14 cellular contexts compared by ENCODE assay signal in genomic region chr5:138635268-138635667, GRCh38.
DNase-seq lines count a peak whose midpoint lies in the region; ATAC-seq and TF ChIP-seq lines count a peak whose summit lies in the region.
"Had no signal": no experiment of that assay in that cellular context is flagged by ENCODE, and none has a peak within 500 bp of the region (broad histone marks: within the 10 kb centered on the region; RNA-seq: fewer than 3 reads in every experiment).

No MANE protein-coding gene starts in this region.

- peaks cover 2% of the 10 kb centered on the region for H3K27me3 Mint-ChIP-seq in progenitor cell of endocrine pancreas
- peaks cover 37% of the 10 kb centered on the region for H3K27me3 Mint-ChIP-seq in activated CD8-positive, alpha-beta T cell treated with anti-CD3 and anti-CD28 coated beads for 36 hours

- no peaks in the 10 kb centered on the region for H3K27me3 ChIP-seq in colonic mucosa
- H3K27me3 ChIP-seq: gastrocnemius medialis had no signal

- H3K36me3 ChIP-seq in colonic mucosa: no peaks in the 10 kb centered on the region
- H3K36me3 ChIP-seq: gastrocnemius medialis had no signal

- H3K4me1 Mint-ChIP-seq in progenitor cell of endocrine pancreas (ENCODE audit: low read depth): peaks cover 4% of the 10 kb centered on the region
- H3K4me1 Mint-ChIP-seq in activated CD8-positive, alpha-beta T cell treated with anti-CD3 and anti-CD28 coated beads for 36 hours (ENCODE audit: low read depth): peaks cover 3% of the 10 kb centered on the region
- H3K4me1 Mint-ChIP-seq: stimulated activated effector memory CD8-positive, alpha-beta T cell treated with anti-CD3 and anti-CD28 coated beads, Interleukin-12 subunit alpha, Interleukin-12 subunit beta, amount 100 ng/mL, for 72 hours had no signal

- POLR2A ChIA-PET in activated CD8-positive, alpha-beta T cell treated with anti-CD3 and anti-CD28 coated beads for 36 hours (lab: Charles Lee): no interaction called here

- H3K4me3 ChIP-seq in colonic mucosa: no peak overlapping the region
- H3K4me3 ChIP-seq: gastrocnemius medialis had no signal

- no peak overlapping the region for H3K27ac ChIP-seq in colonic mucosa
- H3K27ac ChIP-seq: gastrocnemius medialis had no signal

- H3K36me3 Mint-ChIP-seq in progenitor cell of endocrine pancreas (ENCODE audit: insufficient read depth): no peaks in the 10 kb centered on the region
- H3K36me3 Mint-ChIP-seq in activated CD8-positive, alpha-beta T cell treated with anti-CD3 and anti-CD28 coated beads for 36 hours (ENCODE audit: low read depth): no peaks in the 10 kb centered on the region
- H3K36me3 Mint-ChIP-seq: stimulated activated effector memory CD8-positive, alpha-beta T cell treated with anti-CD3 and anti-CD28 coated beads, Interleukin-12 subunit alpha, Interleukin-12 subunit beta, amount 100 ng/mL, for 72 hours had no signal

- CTCF ChIA-PET in activated CD8-positive, alpha-beta T cell treated with anti-CD3 and anti-CD28 coated beads for 36 hours (lab: Charles Lee): interaction anchor here (1.9 kb wide), 1 partner anchor 56 kb away, joined by 6 read pairs; no protein-coding TSS in a partner anchor

- TF ChIP-seq CTCF in colonic mucosa (IDR thresholded peaks at IDR 0.05): no peak
- no peak for TF ChIP-seq CTCF in progenitor cell of endocrine pancreas (IDR thresholded peaks at IDR 0.05; ENCODE audit: unreplicated experiment)
- no peak for TF ChIP-seq CTCF in activated CD8-positive, alpha-beta T cell treated with anti-CD3 and anti-CD28 coated beads for 36 hours (IDR thresholded peaks at IDR 0.05)

- DNase-seq in GM04504 (ENCODE audit: low read depth): peak; percentile 18
- peak; percentile 37 for DNase-seq in colonic mucosa
- no peak for DNase-seq in left ventricle myocardium superior
- DNase-seq in progenitor cell of endocrine pancreas (ENCODE audit: low spot score, unreplicated experiment): no peak
- no peak for DNase-seq in OCI-M1 (lab: John Stamatoyannopoulos, UW)
- no peak for DNase-seq in activated CD8-positive, alpha-beta T cell treated with anti-CD3 and anti-CD28 coated beads for 36 hours
- DNase-seq: DMS153; gastrocnemius medialis; stimulated activated CD4-positive, alpha-beta T cell treated with anti-CD3 and anti-CD28 coated beads, Interleukin-2, amount 100 ng/mL, for 48 hours had no signal

- ATAC-seq in left ventricle myocardium superior (peak; percentile 55), HG02759 (IDR thresholded peaks at IDR 0.05; ENCODE audit: unreplicated experiment) (no peak), HG02642 (IDR thresholded peaks at IDR 0.05; ENCODE audit: poor library complexity, unreplicated experiment) (no peak)
- ATAC-seq in activated CD8-positive, alpha-beta T cell treated with anti-CD3 and anti-CD28 coated beads for 36 hours: no peak
- ATAC-seq: gastrocnemius medialis; Panc1; stimulated activated effector memory CD8-positive, alpha-beta T cell treated with anti-CD3 and anti-CD28 coated beads, Interleukin-12 subunit alpha, Interleukin-12 subunit beta, amount 100 ng/mL, for 72 hours had no signal

- no peaks in the 10 kb centered on the region for H3K9me3 ChIP-seq in colonic mucosa
- H3K9me3 ChIP-seq: gastrocnemius medialis had no signal

- H3K4me3 Mint-ChIP-seq in progenitor cell of endocrine pancreas (ENCODE audit: low read depth): no peak overlapping the region
- H3K4me3 Mint-ChIP-seq in activated CD8-positive, alpha-beta T cell treated with anti-CD3 and anti-CD28 coated beads for 36 hours: no peak overlapping the region
- H3K4me3 Mint-ChIP-seq: B cell; stimulated activated effector memory CD8-positive, alpha-beta T cell treated with anti-CD3 and anti-CD28 coated beads, Interleukin-12 subunit alpha, Interleukin-12 subunit beta, amount 100 ng/mL, for 72 hours had no signal

- no peaks in the 10 kb centered on the region for H3K9me3 Mint-ChIP-seq in progenitor cell of endocrine pancreas (ENCODE audit: low read depth)
- H3K9me3 Mint-ChIP-seq in activated CD8-positive, alpha-beta T cell treated with anti-CD3 and anti-CD28 coated beads for 36 hours: no peaks in the 10 kb centered on the region
- H3K9me3 Mint-ChIP-seq: stimulated activated effector memory CD8-positive, alpha-beta T cell treated with anti-CD3 and anti-CD28 coated beads, Interleukin-12 subunit alpha, Interleukin-12 subunit beta, amount 100 ng/mL, for 72 hours had no signal

- H3K27ac Mint-ChIP-seq in progenitor cell of endocrine pancreas: peak overlapping the region; percentile 37
- no peak overlapping the region for H3K27ac Mint-ChIP-seq in activated CD8-positive, alpha-beta T cell treated with anti-CD3 and anti-CD28 coated beads for 36 hours
- H3K27ac Mint-ChIP-seq: B cell; stimulated activated effector memory CD8-positive, alpha-beta T cell treated with anti-CD3 and anti-CD28 coated beads, Interleukin-12 subunit alpha, Interleukin-12 subunit beta, amount 100 ng/mL, for 72 hours had no signal

- no peaks in the 10 kb centered on the region for H3K4me1 ChIP-seq in colonic mucosa
- H3K4me1 ChIP-seq: gastrocnemius medialis had no signal

- no peak overlapping the region for H3K9ac ChIP-seq in colonic mucosa (ENCODE audit: low read depth in 2 of 2, low read length in 2 of 2)

- intact Hi-C loops in colonic mucosa (cut with DNase I) (no loop called here), left ventricle myocardium superior (cut with micrococcal nuclease) (no loop called here)
- intact Hi-C loops in activated CD8-positive, alpha-beta T cell treated with anti-CD3 and anti-CD28 coated beads for 36 hours (cut with micrococcal nuclease): no loop called here

Comparison
In these comparisons a context has a peak if more than half of its experiments do, and no peak if none do; other contexts are left out.
1. DNase-seq: peak in GM04504 (single experiment) and colonic mucosa (single experiment); none in left ventricle myocardium superior (single experiment), progenitor cell of endocrine pancreas (single experiment), OCI-M1 (single experiment) and activated CD8-positive, alpha-beta T cell treated with anti-CD3 and anti-CD28 coated beads for 36 hours (single experiment).